In genomic region chr20:2519115-2519815, GRCh38 we compare ENCODE assay signal across 33 cellular contexts. TPM values are rescaled to one million over a fixed set of nuclear protein-coding genes. Genes with fewer than 3 reads are reported as not detected.
DNase-seq lines count a peak whose midpoint lies in the region; ATAC-seq, FAIRE-seq and TF ChIP-seq lines count a peak whose summit lies in the region.
"Had no signal": no experiment of that assay in that cellular context is flagged by ENCODE, and none has a peak within 500 bp of the region (broad histone marks: within the 10 kb centered on the region; RNA-seq: fewer than 3 reads in every experiment).

No MANE protein-coding gene starts in this region.

- peaks cover 1 to 29% of the 10 kb centered on the region in 2 experiments; a peak in 3 of 5 replicates for H3K27me3 ChIP-seq in HepG2 (ENCODE audit: control insufficient read depth in 1 of 2, insufficient read depth in 2 of 2, low read length in 2 of 2)
- no peaks in the 10 kb centered on the region for H3K27me3 ChIP-seq in right lobe of liver
- H3K27me3 ChIP-seq: pancreas, right atrium auricular region, SJSA1, upper lobe of right lung had no signal

- in situ Hi-C loops in HepG2 (cut with HindIII; ENCODE audit: extremely low pct_ligation_motif_present, low pct_unique_long_range_greater_than_20kb): no loop called here

- intact Hi-C loops in HepG2 (cut with micrococcal nuclease; ENCODE audit: unreplicated experiment): no loop called here
- intact Hi-C loops in right lobe of liver (cut with DNase I): no loop called here

- TF ChIP-seq POLR2A in HepG2 (IDR thresholded peaks at IDR 0.05; ENCODE audit: insufficient read depth in 1 of 2, low read depth in 2 of 2, low read length in 2 of 2) (no peak), right lobe of liver (IDR thresholded peaks at IDR 0.05) (no peak)

- FAIRE-seq in HepG2 (lab: Jason Lieb, UNC): no peak
- FAIRE-seq: pancreas, RCC 7860 had no signal

- ATAC-seq in HepG2 (peak; percentile 17; the same call in 2 of the 3 replicates), right lobe of liver (no peak), HG02973 (IDR thresholded peaks at IDR 0.05; ENCODE audit: unreplicated experiment) (no peak)
- peak; percentile 83 for ATAC-seq in stimulated activated effector memory CD8-positive, alpha-beta T cell treated with anti-CD3 and anti-CD28 coated beads, Interleukin-12 subunit alpha, Interleukin-12 subunit beta, amount 100 ng/mL, for 72 hours
- ATAC-seq: GM23338, left cardiac atrium, pancreas had no signal

- CTCF ChIA-PET in HepG2 (lab: Yijun Ruan, JAX; ENCODE audit: low intra/inter-chr PET ratio, low total read pairs): interaction anchor here (0.6 kb wide), 1 partner anchor 10 kb away, joined by 3 read pairs; no protein-coding TSS in a partner anchor

- H3K36me3 ChIP-seq in HepG2 (replicated peaks in 1 of 2; ENCODE audit: control insufficient read depth in 1 of 2, insufficient read depth in 2 of 2, low read length in 2 of 2) (no peaks in the 10 kb centered on the region), right lobe of liver (no peaks in the 10 kb centered on the region)
- H3K36me3 ChIP-seq: pancreas, right atrium auricular region, SJSA1, upper lobe of right lung had no signal

- H3K4me3 ChIP-seq in HepG2 (replicated peaks in 1 of 3; ENCODE audit: insufficient read depth in 1 of 3, low read depth in 2 of 3, low read length in 3 of 3): no peak overlapping the region
- H3K4me3 ChIP-seq in right lobe of liver: no peak overlapping the region
- H3K4me3 ChIP-seq: GM23338, pancreas, right atrium auricular region, SJSA1, upper lobe of right lung had no signal

- POLR2A ChIA-PET in HepG2 (lab: Yijun Ruan, JAX): interaction anchor here (1.9 kb wide), 1 partner anchor 133 kb away, joined by 7 read pairs; the partner anchor contains the start of gene NOP56

- peaks cover 17% of the 10 kb centered on the region for H3K4me1 Mint-ChIP-seq in stimulated activated effector memory CD8-positive, alpha-beta T cell treated with anti-CD3 and anti-CD28 coated beads, Interleukin-12 subunit alpha, Interleukin-12 subunit beta, amount 100 ng/mL, for 72 hours
- H3K4me1 Mint-ChIP-seq: GM23338 had no signal

- WGBS in HepG2 (ENCODE audit: low lambda C conversion rate): 44% methylated on average over 4 of the region's 4 CpGs
- 96% methylated on average over 3 of the region's 4 CpGs for WGBS in right lobe of liver (ENCODE audit: insufficient coverage, low coverage, low lambda C conversion rate, missing lambda C conversion rate)

- TF ChIP-seq RAD21 in HepG2 (CRISPR knock-in tag; IDR thresholded peaks at IDR 0.05): no peak

- H3K9ac ChIP-seq in HepG2 (ENCODE audit: insufficient read depth, low read depth, low read length): no peak overlapping the region

- DNase-seq in HepG2 (ENCODE audit: low spot score) (no peak), right lobe of liver (no peak), amniotic epithelial cell (ENCODE audit: low read depth) (peak; percentile 14), fibroblast of peridontal ligament (ENCODE audit: extremely low read depth) (peak; percentile 82), SKM-1 (lab: John Stamatoyannopoulos, UW; ENCODE audit: unreplicated experiment) (no peak), NCI-H2171 (lab: John Stamatoyannopoulos, UW) (no peak)
- DNase-seq in stimulated activated effector memory CD8-positive, alpha-beta T cell treated with anti-CD3 and anti-CD28 coated beads, Interleukin-12 subunit alpha, Interleukin-12 subunit beta, amount 100 ng/mL, for 72 hours (ENCODE audit: low spot score in 2 of 2): no peak
- DNase-seq: activated B cell treated with CpG ODN at 0.5 μM for 24 hours; activated CD4-positive, alpha-beta memory T cell treated with anti-CD3 and anti-CD28 coated beads, Interleukin-2, amount 10 ng/mL, durations not matched to agents 7 days and 5 days; activated naive CD4-positive, alpha-beta T cell treated with Interleukin-2 at 50 U/mL for 16 hours; aorta; head of caudate nucleus; left cardiac atrium; mesendoderm; naive B cell; NCI-H1417 treated with DMSO at 0.1 percent for 48 hours; NCI-H526; pancreas; stimulated activated CD4-positive, alpha-beta T cell treated with anti-CD3 and anti-CD28 coated beads, Interleukin-15, amount 100 ng/mL, for 24 hours; stimulated activated CD8-positive, alpha-beta memory T cell treated with anti-CD3 and anti-CD28 coated beads, Interleukin-4, amount 100 ng/mL, for 48 hours; substantia nigra; upper lobe of right lung had no signal

- H2AFZ ChIP-seq in HepG2 (ENCODE audit: low read length): no peak overlapping the region
- H2AFZ ChIP-seq: GM23338 had no signal

- H3K9me3 Mint-ChIP-seq in stimulated activated effector memory CD8-positive, alpha-beta T cell treated with anti-CD3 and anti-CD28 coated beads, Interleukin-12 subunit alpha, Interleukin-12 subunit beta, amount 100 ng/mL, for 72 hours: no peaks in the 10 kb centered on the region
- H3K9me3 Mint-ChIP-seq: activated B cell treated with CpG ODN at 0.5 μM for 24 hours; activated CD4-positive, alpha-beta memory T cell treated with anti-CD3 and anti-CD28 coated beads, Interleukin-2, amount 10 ng/mL, durations not matched to agents 7 days and 5 days; central memory CD8-positive, alpha-beta T cell; GM23338; IgD-negative memory B cell; naive B cell; T-helper 2 cell treated with Interferon-gamma antibody and Interleukin-4, amounts not matched to agents 5 μg/mL and 100 μg/mL, for 36 hours had no signal

- H3K79me2 ChIP-seq in HepG2 (ENCODE audit: insufficient read depth, low read length): no peaks in the 10 kb centered on the region

- no peaks in the 10 kb centered on the region for H3K36me3 Mint-ChIP-seq in stimulated activated effector memory CD8-positive, alpha-beta T cell treated with anti-CD3 and anti-CD28 coated beads, Interleukin-12 subunit alpha, Interleukin-12 subunit beta, amount 100 ng/mL, for 72 hours
- H3K36me3 Mint-ChIP-seq: CD14-positive monocyte, IgD-negative memory B cell, naive B cell had no signal

- H3K4me1 ChIP-seq in HepG2 (ENCODE audit: insufficient read depth, low read length) (peaks cover 14% of the 10 kb centered on the region), right lobe of liver (no peaks in the 10 kb centered on the region)

- BruUV-seq in HepG2 (replicated peaks; lab: Mats Ljungman, UMichigan): no TSS peak

- H3K4me3 Mint-ChIP-seq in stimulated activated effector memory CD8-positive, alpha-beta T cell treated with anti-CD3 and anti-CD28 coated beads, Interleukin-12 subunit alpha, Interleukin-12 subunit beta, amount 100 ng/mL, for 72 hours: no peak overlapping the region
- H3K4me3 Mint-ChIP-seq: activated B cell treated with CpG ODN at 0.5 μM for 24 hours; activated CD4-positive, alpha-beta memory T cell treated with anti-CD3 and anti-CD28 coated beads, Interleukin-2, amount 10 ng/mL, durations not matched to agents 7 days and 5 days; CD14-positive monocyte; central memory CD8-positive, alpha-beta T cell; GM23338; IgD-negative memory B cell; naive B cell; T-helper 2 cell treated with Interferon-gamma antibody and Interleukin-4, amounts not matched to agents 5 μg/mL and 100 μg/mL, for 36 hours had no signal

- H4K20me1 ChIP-seq in HepG2 (ENCODE audit: insufficient read depth, low read length): no peaks in the 10 kb centered on the region

- TF ChIP-seq EP300 in HepG2 (IDR thresholded peaks at IDR 0.05; ENCODE audit: low read depth in 2 of 2, low read length in 2 of 2) (no peak), HepG2 (CRISPR knock-in tag; IDR thresholded peaks at IDR 0.05; ENCODE audit: borderline replicate concordance) (no peak)

- H3K9me3 ChIP-seq in HepG2 (ENCODE audit: low read length): no peaks in the 10 kb centered on the region
- no peaks in the 10 kb centered on the region for H3K9me3 ChIP-seq in right lobe of liver
- H3K9me3 ChIP-seq: pancreas, right atrium auricular region, SJSA1, upper lobe of right lung had no signal

- no peak overlapping the region for H3K4me2 ChIP-seq in HepG2 (ENCODE audit: low read depth, low read length)
- H3K4me2 ChIP-seq: GM23338 had no signal

- no peak for TF ChIP-seq CTCF in HepG2 (CRISPR knock-in tag; IDR thresholded peaks at IDR 0.05)
- no peak for TF ChIP-seq CTCF in right lobe of liver (IDR thresholded peaks at IDR 0.05)

- no peak overlapping the region for H3K27ac ChIP-seq in HepG2 (ENCODE audit: extremely low read length, insufficient read depth, low read length)
- H3K27ac ChIP-seq in right lobe of liver: no peak overlapping the region
- H3K27ac ChIP-seq: pancreas, right atrium auricular region, SJSA1, upper lobe of right lung had no signal

- peak overlapping the region; percentile 13 for H3K27ac Mint-ChIP-seq in stimulated activated effector memory CD8-positive, alpha-beta T cell treated with anti-CD3 and anti-CD28 coated beads, Interleukin-12 subunit alpha, Interleukin-12 subunit beta, amount 100 ng/mL, for 72 hours
- H3K27ac Mint-ChIP-seq: activated B cell treated with CpG ODN at 0.5 μM for 24 hours; activated CD4-positive, alpha-beta memory T cell treated with anti-CD3 and anti-CD28 coated beads, Interleukin-2, amount 10 ng/mL, durations not matched to agents 7 days and 5 days; CD14-positive monocyte; GM23338; IgD-negative memory B cell; naive B cell; T-helper 2 cell treated with Interferon-gamma antibody and Interleukin-4, amounts not matched to agents 5 μg/mL and 100 μg/mL, for 36 hours had no signal

RNA-seq across cellular contexts. Expression of gene ZNF343, which starts 10.6 kb away (rescaled TPM):
- total RNA-seq in HepG2 (2016; rRNA removed; fragmentation: Illumina TruSeq; extraction: Trizol): 22.1 and 28.8 TPM in 2 replicates
- total RNA-seq in HepG2 (2016; cell fraction: cytosol; rRNA removed; fragmentation: Illumina TruSeq; extraction: Trizol; ENCODE audit: low read depth): 4.5 and 6.2 TPM in 2 replicates
- 22.4 and 26.5 TPM in 2 replicates for total RNA-seq in HepG2 (2016; cell fraction: insoluble cytoplasmic fraction; rRNA removed; fragmentation: Illumina TruSeq; extraction: Trizol)
- 15.3 and 17.5 TPM in 2 replicates for total RNA-seq in HepG2 (2016; cell fraction: membrane; rRNA removed; fragmentation: Illumina TruSeq; extraction: Trizol)
- total RNA-seq in HepG2 (2016; cell fraction: nucleus; rRNA removed; fragmentation: Illumina TruSeq; extraction: Trizol): 21.9 and 23.7 TPM in 2 replicates
- polyA plus RNA-seq in HepG2 (2011; rRNA removed): 16.4 and 17.0 TPM in 2 replicates
- 8.7 and 11.5 TPM in 2 replicates for polyA plus RNA-seq in HepG2 (2011; cell fraction: cytosol; rRNA removed)
- polyA plus RNA-seq in HepG2 (2011; cell fraction: nucleus; rRNA removed): 27.9 and 31.1 TPM in 2 replicates
- 13.6 and 14.9 TPM in 2 replicates for polyA plus RNA-seq in HepG2 (2012)
- polyA plus RNA-seq in HepG2 (2016; cell fraction: cytosol; fragmentation: Illumina TruSeq; extraction: Trizol; ENCODE audit: low read depth): 2.1 and 3.0 TPM in 2 replicates
- polyA plus RNA-seq in HepG2 (2016; cell fraction: insoluble cytoplasmic fraction; fragmentation: Illumina TruSeq; extraction: Trizol; ENCODE audit: low read depth): 18.9 and 19.0 TPM in 2 replicates
- 4.9 and 6.7 TPM in 2 replicates for polyA plus RNA-seq in HepG2 (2016; cell fraction: membrane; fragmentation: Illumina TruSeq; extraction: Trizol; ENCODE audit: low read depth)
- polyA plus RNA-seq in HepG2 (2016; cell fraction: nucleus; fragmentation: Illumina TruSeq; extraction: Trizol; ENCODE audit: insufficient read depth, low read depth): 40.2 and 44.5 TPM in 2 replicates
- 8.3 and 15.8 TPM in 2 replicates for polyA minus RNA-seq in HepG2 (2011; rRNA and poly(A)+ RNA removed; ENCODE audit: low replicate concordance)
- 10.1 and 14.8 TPM in 2 replicates for polyA minus RNA-seq in HepG2 (2011; cell fraction: cytosol; rRNA and poly(A)+ RNA removed)
- 21.9 and 37.8 TPM in 2 replicates for polyA minus RNA-seq in HepG2 (2011; cell fraction: nucleus; rRNA and poly(A)+ RNA removed)
- total RNA-seq in right lobe of liver: 1 to 10 TPM; 3.9 to 7.3 (median 6.0) TPM

RNA-seq across cellular contexts. Expression of gene TMC2, which starts 17.1 kb away (rescaled TPM):
- not detected in 2 replicates for total RNA-seq in HepG2 (2016; rRNA removed; fragmentation: Illumina TruSeq; extraction: Trizol)
- not detected in 2 replicates for total RNA-seq in HepG2 (2016; cell fraction: cytosol; rRNA removed; fragmentation: Illumina TruSeq; extraction: Trizol; ENCODE audit: low read depth)
- total RNA-seq in HepG2 (2016; cell fraction: insoluble cytoplasmic fraction; rRNA removed; fragmentation: Illumina TruSeq; extraction: Trizol): 0.04 TPM in 1 of 2 replicates, not detected in the other
- not detected in 2 replicates for total RNA-seq in HepG2 (2016; cell fraction: membrane; rRNA removed; fragmentation: Illumina TruSeq; extraction: Trizol)
- not detected in 2 replicates for total RNA-seq in HepG2 (2016; cell fraction: nucleus; rRNA removed; fragmentation: Illumina TruSeq; extraction: Trizol)
- polyA plus RNA-seq in HepG2 (2011; rRNA removed): 0.03 TPM in 1 of 2 replicates, not detected in the other
- not detected in 2 replicates for polyA plus RNA-seq in HepG2 (2011; cell fraction: cytosol; rRNA removed)
- polyA plus RNA-seq in HepG2 (2011; cell fraction: nucleus; rRNA removed): not detected in 2 replicates
- 0.07 TPM in 1 of 2 replicates, not detected in the other for polyA plus RNA-seq in HepG2 (2012)
- not detected in 2 replicates for polyA plus RNA-seq in HepG2 (2016; cell fraction: cytosol; fragmentation: Illumina TruSeq; extraction: Trizol; ENCODE audit: low read depth)
- not detected in 2 replicates for polyA plus RNA-seq in HepG2 (2016; cell fraction: insoluble cytoplasmic fraction; fragmentation: Illumina TruSeq; extraction: Trizol; ENCODE audit: low read depth)
- not detected in 2 replicates for polyA plus RNA-seq in HepG2 (2016; cell fraction: membrane; fragmentation: Illumina TruSeq; extraction: Trizol; ENCODE audit: low read depth)
- polyA plus RNA-seq in HepG2 (2016; cell fraction: nucleus; fragmentation: Illumina TruSeq; extraction: Trizol; ENCODE audit: insufficient read depth, low read depth): not detected in 2 replicates
- not detected in 2 replicates for polyA minus RNA-seq in HepG2 (2011; rRNA and poly(A)+ RNA removed; ENCODE audit: low replicate concordance)
- polyA minus RNA-seq in HepG2 (2011; cell fraction: cytosol; rRNA and poly(A)+ RNA removed): not detected in 2 replicates
- polyA minus RNA-seq in HepG2 (2011; cell fraction: nucleus; rRNA and poly(A)+ RNA removed): not detected in 2 replicates
- total RNA-seq in right lobe of liver: not detected
- total RNA-seq: activated B cell treated with CpG ODN at 0.5 μM for 24 hours; activated CD4-positive, alpha-beta memory T cell treated with anti-CD3 and anti-CD28 coated beads, Interleukin-2, amount 10 ng/mL, durations not matched to agents 7 days and 5 days; epithelial cell of proximal tubule; GM23338; M059J; right atrium auricular region; SJSA1 had no signal
- polyA plus RNA-seq: CD14-positive monocyte, GM23338, IgD-negative memory B cell had no signal

RNA-seq across cellular contexts. Expression of gene SNRPB, which starts 48.7 kb away (rescaled TPM):
- total RNA-seq in HepG2 (2016; rRNA removed; fragmentation: Illumina TruSeq; extraction: Trizol) (778 and 844 TPM in 2 replicates), right lobe of liver (100 to 1,000 TPM in 1 of 6 experiments, 10 to 100 TPM in 5; 25.4 to 105 (median 48.1) TPM)
- total RNA-seq in HepG2 (2016; cell fraction: cytosol; rRNA removed; fragmentation: Illumina TruSeq; extraction: Trizol; ENCODE audit: low read depth): 240 and 247 TPM in 2 replicates
- 807 and 874 TPM in 2 replicates for total RNA-seq in HepG2 (2016; cell fraction: insoluble cytoplasmic fraction; rRNA removed; fragmentation: Illumina TruSeq; extraction: Trizol)
- 271 and 293 TPM in 2 replicates for total RNA-seq in HepG2 (2016; cell fraction: membrane; rRNA removed; fragmentation: Illumina TruSeq; extraction: Trizol)
- 288 and 319 TPM in 2 replicates for total RNA-seq in HepG2 (2016; cell fraction: nucleus; rRNA removed; fragmentation: Illumina TruSeq; extraction: Trizol)
- polyA plus RNA-seq in HepG2 (2011; rRNA removed): 473 and 489 TPM in 2 replicates
- 454 and 565 TPM in 2 replicates for polyA plus RNA-seq in HepG2 (2011; cell fraction: cytosol; rRNA removed)
- 241 and 254 TPM in 2 replicates for polyA plus RNA-seq in HepG2 (2011; cell fraction: nucleus; rRNA removed)
- 287 and 337 TPM in 2 replicates for polyA plus RNA-seq in HepG2 (2012)
- 214 and 218 TPM in 2 replicates for polyA plus RNA-seq in HepG2 (2016; cell fraction: cytosol; fragmentation: Illumina TruSeq; extraction: Trizol; ENCODE audit: low read depth)
- 583 and 611 TPM in 2 replicates for polyA plus RNA-seq in HepG2 (2016; cell fraction: insoluble cytoplasmic fraction; fragmentation: Illumina TruSeq; extraction: Trizol; ENCODE audit: low read depth)
- polyA plus RNA-seq in HepG2 (2016; cell fraction: membrane; fragmentation: Illumina TruSeq; extraction: Trizol; ENCODE audit: low read depth): 190 and 196 TPM in 2 replicates
- polyA plus RNA-seq in HepG2 (2016; cell fraction: nucleus; fragmentation: Illumina TruSeq; extraction: Trizol; ENCODE audit: insufficient read depth, low read depth): 401 and 413 TPM in 2 replicates
- 137 and 221 TPM in 2 replicates for polyA minus RNA-seq in HepG2 (2011; rRNA and poly(A)+ RNA removed; ENCODE audit: low replicate concordance)
- 125 and 146 TPM in 2 replicates for polyA minus RNA-seq in HepG2 (2011; cell fraction: cytosol; rRNA and poly(A)+ RNA removed)
- polyA minus RNA-seq in HepG2 (2011; cell fraction: nucleus; rRNA and poly(A)+ RNA removed): 61.2 and 82.5 TPM in 2 replicates

Comparison
In these comparisons a context has a peak if more than half of its experiments do, and no peak if none do; other contexts are left out.
1. ATAC-seq: peak in HepG2 (single experiment) and stimulated activated effector memory CD8-positive, alpha-beta T cell treated with anti-CD3 and anti-CD28 coated beads, Interleukin-12 subunit alpha, Interleukin-12 subunit beta, amount 100 ng/mL, for 72 hours (single experiment); none in right lobe of liver (0 of 4) and HG02973 (single experiment).
2. DNase-seq: peak in amniotic epithelial cell (single experiment) and fibroblast of peridontal ligament (single experiment); none in HepG2 (single experiment), right lobe of liver (0 of 3), stimulated activated effector memory CD8-positive, alpha-beta T cell treated with anti-CD3 and anti-CD28 coated beads, Interleukin-12 subunit alpha, Interleukin-12 subunit beta, amount 100 ng/mL, for 72 hours (0 of 2), SKM-1 (single experiment) and NCI-H2171 (single experiment).